In genomic region chr3:133849346-133849745, GRCh38 we compare ENCODE assay signal across 24 cellular contexts.
"Had no signal": no experiment of that assay in that cellular context is flagged by ENCODE, and none has a peak within 500 bp of the region (broad histone marks: within the 10 kb centered on the region; RNA-seq: fewer than 3 reads in every experiment).

No MANE protein-coding gene starts in this region.

- H3K36me3 ChIP-seq: esophagus squamous epithelium, neutrophil, spleen, tibial nerve, upper lobe of right lung, vagina had no signal

- H3K36me3 Mint-ChIP-seq: naive B cell; stimulated activated naive B cell treated with anti-CD40 and anti-IgM and Interleukin-4, amounts not matched to agents 10 μg/mL and 1 μg/mL and 100 μg/mL, for 72 hours had no signal

- H3K9me3 ChIP-seq: esophagus squamous epithelium, neutrophil, testis, upper lobe of right lung, vagina had no signal

- H3K4me3 ChIP-seq: esophagus squamous epithelium, hepatocyte, lung, spleen, testis, tibial nerve, upper lobe of right lung, vagina had no signal

- H3K4me2 ChIP-seq: hepatocyte had no signal

- H3K27ac Mint-ChIP-seq: dendritic cell treated with granulocyte-macrophage colony-stimulating factor and Interleukin-4, amounts not matched to agents 40 ng/mL and 50 ng/mL, for 4 days; effector memory CD8-positive, alpha-beta T cell; naive B cell; stimulated activated naive CD8-positive, alpha-beta T cell treated with anti-CD3 and anti-CD28 coated beads, Interleukin-15, amount 100 ng/mL, for 72 hours had no signal

- H3K79me2 ChIP-seq: hepatocyte had no signal

- H3K4me3 Mint-ChIP-seq: dendritic cell treated with granulocyte-macrophage colony-stimulating factor and Interleukin-4, amounts not matched to agents 40 ng/mL and 50 ng/mL, for 4 days; effector memory CD8-positive, alpha-beta T cell; naive B cell; stimulated activated naive CD8-positive, alpha-beta T cell treated with anti-CD3 and anti-CD28 coated beads, Interleukin-15, amount 100 ng/mL, for 72 hours had no signal

- H3K27me3 Mint-ChIP-seq: stimulated activated naive CD8-positive, alpha-beta T cell treated with anti-CD3 and anti-CD28 coated beads, Interleukin-15, amount 100 ng/mL, for 72 hours had no signal

- ATAC-seq: effector memory CD8-positive, alpha-beta T cell; left colon; left ventricle myocardium superior; sciatic nerve; stimulated activated naive CD8-positive, alpha-beta T cell treated with anti-CD3 and anti-CD28 coated beads, Interleukin-15, amount 100 ng/mL, for 72 hours; upper lobe of right lung had no signal

- H3K9me3 Mint-ChIP-seq: dendritic cell treated with granulocyte-macrophage colony-stimulating factor and Interleukin-4, amounts not matched to agents 40 ng/mL and 50 ng/mL, for 4 days; effector memory CD8-positive, alpha-beta T cell; stimulated activated naive B cell treated with anti-CD40 and anti-IgM and Interleukin-4, amounts not matched to agents 10 μg/mL and 1 μg/mL and 100 μg/mL, for 72 hours; stimulated activated naive CD8-positive, alpha-beta T cell treated with anti-CD3 and anti-CD28 coated beads, Interleukin-15, amount 100 ng/mL, for 72 hours had no signal

- H3K4me1 ChIP-seq: esophagus squamous epithelium, testis, upper lobe of right lung, vagina had no signal

- H2AFZ ChIP-seq: hepatocyte had no signal

- DNase-seq: effector memory CD8-positive, alpha-beta T cell; esophagus squamous epithelium; foreskin melanocyte; head of caudate nucleus; left colon; left ventricle myocardium superior; mesendoderm; naive B cell; posterior cingulate gyrus; spleen; stimulated activated CD4-positive, alpha-beta T cell treated with anti-CD3 and anti-CD28 coated beads, Interleukin-15, amount 100 ng/mL, for 24 hours; stimulated activated CD4-positive, alpha-beta T cell treated with anti-CD3 and anti-CD28 coated beads, Interleukin-1b, Interleukin-23, amount 100 ng/mL, for 48 hours; stimulated activated CD4-positive, alpha-beta T cell treated with anti-CD3 and anti-CD28 coated beads, Interleukin-4, amount 100 ng/mL, for 24 hours; stimulated activated naive B cell treated with anti-CD40 and anti-IgM and Interleukin-4, amounts not matched to agents 10 μg/mL and 1 μg/mL and 100 μg/mL, for 72 hours; stimulated activated naive CD8-positive, alpha-beta T cell treated with anti-CD3 and anti-CD28 coated beads, Interleukin-15, amount 100 ng/mL, for 72 hours; testis; upper lobe of right lung had no signal

- H3K4me1 Mint-ChIP-seq: naive B cell; stimulated activated naive CD8-positive, alpha-beta T cell treated with anti-CD3 and anti-CD28 coated beads, Interleukin-15, amount 100 ng/mL, for 72 hours had no signal

- H3K27me3 ChIP-seq: esophagus squamous epithelium, hepatocyte, neutrophil, spleen, testis, tibial nerve, upper lobe of right lung, vagina had no signal

- H3K27ac ChIP-seq: esophagus squamous epithelium, hepatocyte, neutrophil, spleen, testis, tibial nerve, upper lobe of right lung, vagina had no signal
